Comparison of ENCODE assay signal across 22 cellular contexts in the genomic region with DNA sequence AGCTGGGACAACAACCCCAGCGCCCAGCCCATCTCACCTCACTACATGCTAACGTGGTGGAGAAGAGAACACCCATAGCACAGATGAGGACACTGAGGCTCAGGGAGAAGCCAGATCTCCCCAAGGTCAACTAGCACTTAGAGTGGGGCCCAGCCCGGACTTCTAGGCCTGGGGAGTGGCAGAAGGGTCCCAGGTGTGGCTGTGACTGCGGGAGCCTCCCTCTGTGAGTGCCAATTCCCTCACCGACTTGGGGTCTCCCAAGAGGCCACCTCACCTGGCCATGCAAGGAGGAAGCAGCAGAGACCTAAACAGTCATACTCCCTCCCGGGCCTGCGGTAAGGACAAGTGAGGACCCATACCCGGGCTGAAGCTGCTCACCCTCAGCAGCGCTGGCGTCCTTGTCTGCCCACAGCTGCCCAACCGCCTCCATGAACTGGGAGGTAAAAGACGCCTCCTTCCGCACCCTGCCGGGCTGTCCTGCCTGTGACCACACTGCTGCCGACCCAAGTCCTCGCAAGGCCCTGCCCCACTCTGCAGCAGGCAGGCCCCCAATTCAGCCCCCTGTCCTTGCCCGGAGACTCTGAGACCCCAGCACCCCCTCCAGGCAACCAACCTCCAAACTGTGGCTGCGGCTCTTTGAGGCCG.
DNase-seq lines count a peak whose midpoint lies in the region; ATAC-seq, FAIRE-seq and TF ChIP-seq lines count a peak whose summit lies in the region.
"Had no signal": no experiment of that assay in that cellular context is flagged by ENCODE, and none has a peak within 500 bp of the region (broad histone marks: within the 10 kb centered on the region; RNA-seq: fewer than 3 reads in every experiment).

No MANE protein-coding gene starts in this region.

- H4K20me1 ChIP-seq in osteoblast (ENCODE audit: insufficient read depth, low read length): no peaks in the 10 kb centered on the region

- WGBS in heart right ventricle, 2 donors: 88 to 97% methylated on average over 19 of the region's 19 CpGs

- H3K9ac ChIP-seq in kidney (ENCODE audit: low read length in 2 of 2): no peak overlapping the region
- H3K9ac ChIP-seq: BLaER1 treated with 17β-estradiol and CSF1 and Interleukin-3, amounts not matched to agents 10 nM and 100 nM had no signal

- no peak overlapping the region for H3K4me2 ChIP-seq in osteoblast (ENCODE audit: insufficient read depth, low read length)
- H3K4me2 ChIP-seq: A549 had no signal

- no peak overlapping the region for H2AFZ ChIP-seq in osteoblast (ENCODE audit: low read length)

- DNase-seq in Right ventricle myocardium superior (peak; percentile 9), heart right ventricle (no peak), H7 (peak; percentile 50), kidney (peak; percentile 58), osteoblast (ENCODE audit: insufficient read length, low spot score, missing footprints) (peak; percentile 80)
- DNase-seq: AML-193; Caco-2; Calu3; CD4-positive, alpha-beta T cell; CD8-positive, alpha-beta T cell; DMS79 treated with DMSO at 0.1 percent for 48 hours; GF-D8 had no signal

- intact Hi-C loops in Right ventricle myocardium superior (cut with DNase I) (no loop called here), heart right ventricle (cut with DNase I) (no loop called here), kidney (cut with DNase I) (no loop called here)

- H3K4me3 ChIP-seq in heart right ventricle: no peak overlapping the region
- no peak overlapping the region for H3K4me3 ChIP-seq in H7 (ENCODE audit: insufficient read depth, low read depth, low read length)
- no peak overlapping the region for H3K4me3 ChIP-seq in kidney (ENCODE audit: low read length in 2 of 2)
- H3K4me3 ChIP-seq in osteoblast (ENCODE audit: insufficient read depth, low read length): no peak overlapping the region
- H3K4me3 ChIP-seq: A549; BLaER1 treated with 17β-estradiol and CSF1 and Interleukin-3, amounts not matched to agents 10 nM and 100 nM had no signal

- no peaks in the 10 kb centered on the region for H3K79me2 ChIP-seq in osteoblast (ENCODE audit: insufficient read depth, low read length)

- no peaks in the 10 kb centered on the region for H3K36me3 ChIP-seq in heart right ventricle
- no peaks in the 10 kb centered on the region for H3K36me3 ChIP-seq in H7 (replicated peaks; ENCODE audit: control insufficient read depth, insufficient read depth, low read length)
- H3K36me3 ChIP-seq in kidney (ENCODE audit: control insufficient read depth in 1 of 2, insufficient read depth in 2 of 2, low read length in 2 of 2): no peaks in the 10 kb centered on the region
- H3K36me3 ChIP-seq in osteoblast (ENCODE audit: insufficient read depth, low read length): no peaks in the 10 kb centered on the region
- H3K36me3 ChIP-seq: BLaER1 treated with 17β-estradiol and CSF1 and Interleukin-3, amounts not matched to agents 10 nM and 100 nM had no signal

- peaks cover 0 to 29% (median 5%) of the 10 kb centered on the region in 7 donors for H3K27me3 ChIP-seq in heart right ventricle
- H3K27me3 ChIP-seq in H7 (ENCODE audit: control insufficient read depth, insufficient read depth, low read length): no peaks in the 10 kb centered on the region
- H3K27me3 ChIP-seq in osteoblast (ENCODE audit: insufficient read depth, low read length): peaks cover 26% of the 10 kb centered on the region

- TF ChIP-seq CTCF in heart right ventricle (IDR thresholded peaks at IDR 0.05): no peak
- no peak for TF ChIP-seq CTCF in kidney (IDR thresholded peaks at IDR 0.05; ENCODE audit: borderline replicate concordance, extremely low read depth, insufficient read depth)
- no peak for TF ChIP-seq CTCF in osteoblast (IDR thresholded peaks at IDR 0.05; ENCODE audit: extremely low read depth, low read depth, low read length)

- H3K4me1 ChIP-seq in heart right ventricle (peaks cover 0 to 5% (median 0%) of the 10 kb centered on the region in 9 donors), kidney (ENCODE audit: control insufficient read depth in 1 of 2, insufficient read depth in 1 of 2, low read depth in 1 of 2, low read length in 2 of 2) (no peaks in the 10 kb centered on the region), osteoblast (ENCODE audit: insufficient read depth, low read length) (peaks cover 3% of the 10 kb centered on the region)
- H3K4me1 ChIP-seq: A549 had no signal

- FAIRE-seq in kidney (lab: Jason Lieb, UNC): no peak
- FAIRE-seq: A549, D721Med, G401.6, GM12891, GM18507 had no signal

- H3K27ac ChIP-seq in heart right ventricle: no peak overlapping the region
- no peak overlapping the region for H3K27ac ChIP-seq in kidney (ENCODE audit: low read depth in 2 of 2, low read length in 2 of 2)
- no peak overlapping the region for H3K27ac ChIP-seq in osteoblast (ENCODE audit: low read depth, low read length)
- H3K27ac ChIP-seq: 22Rv1; A549; BLaER1 treated with 17β-estradiol and CSF1 and Interleukin-3, amounts not matched to agents 10 nM and 100 nM; C4-2B had no signal

- ATAC-seq in Right ventricle myocardium superior (ENCODE audit: poor library complexity) (no peak), heart right ventricle (no peak), HG03439 (IDR thresholded peaks at IDR 0.05; ENCODE audit: unreplicated experiment) (no peak), GM21360 (IDR thresholded peaks at IDR 0.05; ENCODE audit: unreplicated experiment) (no peak)
- ATAC-seq: A549; CD8-positive, alpha-beta T cell had no signal

- H3K9me3 ChIP-seq in heart right ventricle (peaks cover 0 to 5% (median 0%) of the 10 kb centered on the region in 11 donors), kidney (ENCODE audit: control insufficient read depth in 1 of 2, low read length in 2 of 2) (peaks cover 0 to 6% of the 10 kb centered on the region in 2 donors), osteoblast (ENCODE audit: low read depth, low read length) (no peaks in the 10 kb centered on the region)
- H3K9me3 ChIP-seq: A549; BLaER1 treated with 17β-estradiol and CSF1 and Interleukin-3, amounts not matched to agents 10 nM and 100 nM; Caco-2 had no signal

Comparison
In these comparisons a context has a peak if more than half of its experiments do, and no peak if none do; other contexts are left out.
1. DNase-seq: peak in Right ventricle myocardium superior (single experiment), H7 (single experiment), kidney (single experiment) and osteoblast (single experiment); none in heart right ventricle (0 of 2).